Comparison of ENCODE assay signal across 17 cellular contexts in genomic region chr1:204350265-204350664, GRCh38. TPM values are rescaled to one million over a fixed set of nuclear protein-coding genes. Genes with fewer than 3 reads are reported as not detected.
A peak's percentile ranks its signal among the peaks of the same experiment; 100 is the strongest.
DNase-seq lines count a peak whose midpoint lies in the region; TF ChIP-seq lines count a peak whose summit lies in the region.
"Had no signal": no experiment of that assay in that cellular context is flagged by ENCODE, and none has a peak within 500 bp of the region (broad histone marks: within the 10 kb centered on the region; RNA-seq: fewer than 3 reads in every experiment).

No MANE protein-coding gene starts in this region.

- no peak for TF ChIP-seq EP300 in suprapubic skin (IDR thresholded peaks at IDR 0.05)

- H2AFZ ChIP-seq in parathyroid adenoma = peak overlapping the region; percentile 73

- DNase-seq in BE2C (no peak), astrocyte of the cerebellum (ENCODE audit: low read depth) (no peak), spleen (no peak), NCI-H748 treated with DMSO at 0.1 percent for 48 hours (lab: John Stamatoyannopoulos, UW) (no peak), NCI-H187 (lab: John Stamatoyannopoulos, UW) (no peak), suprapubic skin (ENCODE audit: low spot score in 2 of 2) (no peak)
- DNase-seq: activated CD4-positive, alpha-beta T cell treated with anti-CD3 and anti-CD28 coated beads, Interleukin-2, amount 50 U/mL, for 48 hours; activated naive CD4-positive, alpha-beta T cell treated with anti-CD3 and anti-CD28 coated beads for 36 hours; AML-193; effector CD4-positive, alpha-beta T cell; naive thymus-derived CD4-positive, alpha-beta T cell; NCI-H226; stimulated activated naive CD8-positive, alpha-beta T cell treated with anti-CD3 and anti-CD28 coated beads, Interleukin-15, amount 100 ng/mL, for 72 hours had no signal

- peak overlapping the region; percentile 63 for H3K4me2 ChIP-seq in parathyroid adenoma (ENCODE audit: low read length)

- intact Hi-C loops in spleen (cut with DNase I; ENCODE audit: low total_unique reads) = no loop called here

- in situ Hi-C loops in astrocyte of the cerebellum (cut with HindIII; ENCODE audit: low sequenced_read_pairs) = no loop called here

- H3K4me3 ChIP-seq in BE2C (ENCODE audit: low read depth, low read length) (peak overlapping the region; percentile 62), astrocyte of the cerebellum (ENCODE audit: low read depth, low read length) (peak overlapping the region; percentile 22), iPS-20b (ENCODE audit: low read length) (peak overlapping the region; percentile 44; the same call in 1 of the 2 replicates), parathyroid adenoma (ENCODE audit: low read depth, low read length) (peak overlapping the region; percentile 57), spleen (no peak overlapping the region), suprapubic skin (no peak overlapping the region)
- H3K4me3 ChIP-seq: breast epithelium, psoas muscle had no signal

- H3K27ac ChIP-seq in iPS-20b (ENCODE audit: low read length) = no peak overlapping the region
- H3K27ac ChIP-seq in parathyroid adenoma = no peak overlapping the region
- H3K27ac ChIP-seq in spleen = no peak overlapping the region
- no peak overlapping the region for H3K27ac ChIP-seq in suprapubic skin
- H3K27ac ChIP-seq: breast epithelium, psoas muscle had no signal

- 55 to 63% (median 61%) methylated on average over 5 of the region's 5 CpGs for WGBS in spleen, 5 donors
- 70% methylated on average over 5 of the region's 5 CpGs for WGBS in suprapubic skin

- TF ChIP-seq POLR2A in spleen (IDR thresholded peaks at IDR 0.05) = no peak
- TF ChIP-seq POLR2A in suprapubic skin (IDR thresholded peaks at IDR 0.05) = no peak

- H3K9me3 ChIP-seq in BE2C = no peaks in the 10 kb centered on the region
- H3K9me3 ChIP-seq in iPS-20b (ENCODE audit: insufficient read depth, low read depth, low read length) = no peaks in the 10 kb centered on the region
- no peaks in the 10 kb centered on the region for H3K9me3 ChIP-seq in parathyroid adenoma (ENCODE audit: control insufficient read depth, low read length)
- no peaks in the 10 kb centered on the region for H3K9me3 ChIP-seq in spleen
- H3K9me3 ChIP-seq in suprapubic skin = no peaks in the 10 kb centered on the region
- H3K9me3 ChIP-seq: breast epithelium, psoas muscle had no signal

- H3K79me2 ChIP-seq in parathyroid adenoma = peaks cover 2% of the 10 kb centered on the region

- H3K4me1 ChIP-seq in BE2C (peaks cover 50% of the 10 kb centered on the region), iPS-20b (ENCODE audit: insufficient read depth, low read length) (peaks cover 15% of the 10 kb centered on the region), parathyroid adenoma (peaks cover 14% of the 10 kb centered on the region), spleen (peaks cover 0 to 27% (median 1%) of the 10 kb centered on the region in 6 donors), suprapubic skin (peaks cover 24% of the 10 kb centered on the region)
- H3K4me1 ChIP-seq: psoas muscle had no signal

- TF ChIP-seq CTCF in BE2C (IDR thresholded peaks at IDR 0.05; ENCODE audit: low read depth, low read length) (no peak), astrocyte of the cerebellum (IDR thresholded peaks at IDR 0.05; ENCODE audit: low read depth, low read length, missing control alignments) (no peak), parathyroid adenoma (IDR thresholded peaks at IDR 0.05) (no peak), spleen (IDR thresholded peaks at IDR 0.05 in 8 of 11, conservative IDR thresholded peaks at IDR 0.05 in 3 of 11) (no peak), suprapubic skin (IDR thresholded peaks at IDR 0.05) (no peak)

- no peaks in the 10 kb centered on the region for H3K36me3 ChIP-seq in BE2C
- H3K36me3 ChIP-seq in iPS-20b (ENCODE audit: insufficient read depth, low read depth, low read length) = no peaks in the 10 kb centered on the region
- no peaks in the 10 kb centered on the region for H3K36me3 ChIP-seq in parathyroid adenoma (ENCODE audit: control insufficient read depth, insufficient read depth, low read length)
- no peaks in the 10 kb centered on the region for H3K36me3 ChIP-seq in spleen
- no peaks in the 10 kb centered on the region for H3K36me3 ChIP-seq in suprapubic skin
- H3K36me3 ChIP-seq: breast epithelium had no signal

- no peak overlapping the region for H3K9ac ChIP-seq in iPS-20b (ENCODE audit: low read depth, low read length)
- H3K9ac ChIP-seq in parathyroid adenoma = no peak overlapping the region

- H3K27me3 ChIP-seq in BE2C (no peaks in the 10 kb centered on the region), iPS-20b (ENCODE audit: insufficient read depth, low read length) (no peaks in the 10 kb centered on the region), parathyroid adenoma (ENCODE audit: control insufficient read depth, insufficient read depth, low read length) (no peaks in the 10 kb centered on the region), spleen (replicated peaks in 1 of 7) (peaks cover 0 to 7% (median 0%) of the 10 kb centered on the region in 7 donors), suprapubic skin (no peaks in the 10 kb centered on the region)
- H3K27me3 ChIP-seq: breast epithelium had no signal

RNA-seq across cellular contexts. Expression of gene PLEKHA6, which starts 9.5 kb away (rescaled TPM):
- polyA plus RNA-seq in BE2C (2012; ENCODE audit: insufficient read depth, insufficient read length, low read depth) = 47.9 TPM
- total RNA-seq in spleen = 1 to 10 TPM in 6 of 7 donors, under 1 TPM in 1; 0.51 to 6.5 (median 4.0) TPM
- 1 to 10 TPM in 1 of 3 donors, under 1 TPM in 2; 0.47 to 1.8 (median 0.65) TPM for polyA plus RNA-seq in spleen
- 10 to 100 TPM in 3 of 4 donors, 1 to 10 TPM in 1; 3.7 to 15.4 (median 12.8) TPM for total RNA-seq in suprapubic skin

Comparison
In these comparisons a context has a peak if more than half of its experiments do, and no peak if none do; other contexts are left out.
1. H3K4me3 ChIP-seq: peak in BE2C (single experiment), astrocyte of the cerebellum (single experiment), iPS-20b (single experiment) and parathyroid adenoma (single experiment); none in spleen (0 of 8) and suprapubic skin (single experiment).